8 cellular contexts compared by ENCODE assay signal in genomic region chr12:122837306-122838265, GRCh38. TPM values are rescaled to one million over a fixed set of nuclear protein-coding genes. Genes with fewer than 3 reads are reported as not detected.
A peak's percentile ranks its signal among the peaks of the same experiment; 100 is the strongest.
DNase-seq lines count a peak whose midpoint lies in the region; ATAC-seq and TF ChIP-seq lines count a peak whose summit lies in the region.

No MANE protein-coding gene starts in this region.

- no peaks in the 10 kb centered on the region for H3K9me3 Mint-ChIP-seq in T-cell

- peak overlapping the region; percentile 94 to 98 (median 97) for H3K4me3 Mint-ChIP-seq in T-cell

- TF ChIP-seq CTCF in thoracic aorta (IDR thresholded peaks at IDR 0.05): no peak
- TF ChIP-seq CTCF in omental fat pad (IDR thresholded peaks at IDR 0.05): no peak

- CTCF ChIA-PET in T-cell (lab: Charles Lee): no interaction called here

- H3K4me1 ChIP-seq in thoracic aorta (ENCODE audit: control insufficient read depth in 1 of 2, low read depth in 2 of 2): peaks cover 13 to 40% of the 10 kb centered on the region in 2 donors

- peak; percentile 56 for DNase-seq in cardiac septum (ENCODE audit: low spot score)
- DNase-seq in Right ventricle myocardium inferior (ENCODE audit: missing footprints): no peak
- DNase-seq in T-cell: no peak
- peak; percentile 94 for DNase-seq in kidney tubule cell (ENCODE audit: low spot score)
- DNase-seq in thoracic aorta (ENCODE audit: low spot score): no peak
- DNase-seq in omental fat pad (ENCODE audit: low spot score): no peak
- DNase-seq in NCI-H226: no peak

- intact Hi-C loops in cardiac septum (cut with DNase I) (no loop called here), Right ventricle myocardium inferior (cut with DNase I) (no loop called here)

- no peaks in the 10 kb centered on the region for H3K36me3 Mint-ChIP-seq in T-cell

- no peaks in the 10 kb centered on the region for H3K27me3 ChIP-seq in thoracic aorta (replicated peaks; ENCODE audit: insufficient read depth)

- H3K27me3 Mint-ChIP-seq in T-cell: no peaks in the 10 kb centered on the region

- no peaks in the 10 kb centered on the region for H3K9me3 ChIP-seq in thoracic aorta

- peak overlapping the region; percentile 93 to 95 for H3K27ac Mint-ChIP-seq in T-cell

- H3K27ac ChIP-seq in thoracic aorta: peak overlapping the region in 1 of 2 donors; percentile 75

- H3K36me3 ChIP-seq in thoracic aorta: no peaks in the 10 kb centered on the region

- ATAC-seq in Right ventricle myocardium inferior: no peak
- no peak for ATAC-seq in T-cell (replicated peaks in 1 of 4)
- ATAC-seq in thoracic aorta (ENCODE audit: insufficient number of reproducible peaks, low FRiP score, low read depth): no peak
- ATAC-seq in omental fat pad (ENCODE audit: low FRiP score): no peak
- ATAC-seq in GM19455 (IDR thresholded peaks at IDR 0.05; ENCODE audit: unreplicated experiment): no peak

- peak overlapping the region; percentile 88 for H3K4me3 ChIP-seq in thoracic aorta

- H3K4me1 Mint-ChIP-seq in T-cell: peaks cover 61 to 69% (median 63%) of the 10 kb centered on the region in 3 donors

- POLR2A ChIA-PET in T-cell (lab: Charles Lee): no interaction called here

RNA-seq across cellular contexts. Expression of gene HIP1R, which starts 2.3 kb away (rescaled TPM):
- total RNA-seq in cardiac septum (16.6 TPM), Right ventricle myocardium inferior (17.6 TPM), T-cell (100 to 1,000 TPM; 108 to 123 (median 116) TPM), thoracic aorta (100 to 1,000 TPM; 109 to 131 TPM), omental fat pad (10 to 100 TPM; 11.4 to 65.6 (median 22.2) TPM)

RNA-seq across cellular contexts. Expression of gene VPS37B, which starts 58.3 kb away (rescaled TPM):
- total RNA-seq in cardiac septum (16.8 TPM), Right ventricle myocardium inferior (25.4 TPM), T-cell (10 to 100 TPM; 25.9 to 85.8 (median 34.6) TPM), thoracic aorta (10 to 100 TPM; 30.9 to 50.1 TPM), omental fat pad (10 to 100 TPM; 20.7 to 45.0 (median 35.2) TPM)

Comparison
In these comparisons a context has a peak if more than half of its experiments do, and no peak if none do; other contexts are left out.
1. DNase-seq: peak in cardiac septum (single experiment) and kidney tubule cell (single experiment); none in Right ventricle myocardium inferior (single experiment), T-cell (0 of 34), thoracic aorta (single experiment), omental fat pad (single experiment) and NCI-H226 (single experiment).